9 cellular contexts compared by ENCODE assay signal in genomic region chr12:51388066-51388799, GRCh38. TPM values are rescaled to one million over a fixed set of nuclear protein-coding genes. Genes with fewer than 3 reads are reported as not detected.
DNase-seq lines count a peak whose midpoint lies in the region; ATAC-seq lines count a peak whose summit lies in the region.
"Had no signal": no experiment of that assay in that cellular context is flagged by ENCODE, and none has a peak within 500 bp of the region (broad histone marks: within the 10 kb centered on the region; RNA-seq: fewer than 3 reads in every experiment).

No MANE protein-coding gene starts in this region.

- H2AFZ ChIP-seq in neuronal stem cell (ENCODE audit: low read length): peak overlapping the region; percentile 58

- WGBS in neuronal stem cell (ENCODE audit: extremely low coverage in 2 of 2, insufficient read length in 2 of 2, insufficient replicate concordance in 1 of 2), 2 donors: no CpG with 5 or more reads among the region's 10 CpGs

- no peak overlapping the region for H4K8ac ChIP-seq in neuronal stem cell (ENCODE audit: low read depth, low read length)

- no peak overlapping the region for H3K14ac ChIP-seq in neuronal stem cell (ENCODE audit: low read length)

- H3K4ac ChIP-seq in neuronal stem cell (ENCODE audit: low read length): no peak overlapping the region

- H4K91ac ChIP-seq in neuronal stem cell (ENCODE audit: low read depth, low read length, poor library complexity): no peak overlapping the region

- H2BK5ac ChIP-seq in neuronal stem cell (ENCODE audit: low read length): no peak overlapping the region

- H2AK5ac ChIP-seq in neuronal stem cell (ENCODE audit: low read depth, low read length): no peak overlapping the region

- H2BK12ac ChIP-seq in neuronal stem cell (ENCODE audit: low read length): no peak overlapping the region

- H2BK15ac ChIP-seq in neuronal stem cell (ENCODE audit: low read length): no peak overlapping the region

- peaks cover 7 to 74% (median 39%) of the 10 kb centered on the region in 3 experiments for H3K27me3 ChIP-seq in neuronal stem cell (ENCODE audit: control insufficient read depth in 3 of 3, insufficient read depth in 3 of 3, low read depth in 1 of 3, low read length in 3 of 3)

- no peak overlapping the region for H3K4me3 ChIP-seq in neuronal stem cell (ENCODE audit: low read length in 2 of 2)

- no peaks in the 10 kb centered on the region for H3K36me3 Mint-ChIP-seq in activated naive CD4-positive, alpha-beta T cell treated with anti-CD3 and anti-CD28 coated beads, Interleukin-2, amount 50 U/mL, for 72 hours

- H3K18ac ChIP-seq in neuronal stem cell (ENCODE audit: low read length): no peak overlapping the region

- no peak overlapping the region for H3K4me2 ChIP-seq in neuronal stem cell (ENCODE audit: insufficient read depth, low read length, poor library complexity, severe bottlenecking)

- H3K9me3 ChIP-seq in neuronal stem cell (replicated peaks in 1 of 2; ENCODE audit: control insufficient read depth in 2 of 2, insufficient read depth in 1 of 2, low read depth in 1 of 2, low read length in 2 of 2): peaks cover 0 to 2% of the 10 kb centered on the region in 2 donors

- no peak for ATAC-seq in GM21390 (IDR thresholded peaks at IDR 0.05; ENCODE audit: unreplicated experiment)
- no peak for ATAC-seq in activated naive CD4-positive, alpha-beta T cell treated with anti-CD3 and anti-CD28 coated beads, Interleukin-2, amount 50 U/mL, for 72 hours
- ATAC-seq in HG02610 (IDR thresholded peaks at IDR 0.05; ENCODE audit: unreplicated experiment): no peak

- H2BK120ac ChIP-seq in neuronal stem cell (ENCODE audit: low read depth, low read length): no peak overlapping the region

- H3K4me1 ChIP-seq in neuronal stem cell (ENCODE audit: control insufficient read depth in 2 of 2, insufficient read depth in 1 of 2, low read depth in 1 of 2, low read length in 2 of 2): peaks cover 3 to 11% of the 10 kb centered on the region in 2 donors

- no peak overlapping the region for H3K9ac ChIP-seq in neuronal stem cell (ENCODE audit: low read depth, low read length, poor library complexity)

- H3K79me1 ChIP-seq in neuronal stem cell (ENCODE audit: low read depth, low read length): no peaks in the 10 kb centered on the region

- H3K9me3 Mint-ChIP-seq in activated naive CD4-positive, alpha-beta T cell treated with anti-CD3 and anti-CD28 coated beads, Interleukin-2, amount 50 U/mL, for 72 hours: no peaks in the 10 kb centered on the region

- no peak overlapping the region for H3K23ac ChIP-seq in neuronal stem cell (ENCODE audit: low read depth, low read length, poor library complexity)

- in situ Hi-C loops in G401 (cut with HindIII; ENCODE audit: low sequenced_read_pairs): no loop called here

- DNase-seq in G401 (ENCODE audit: low spot score): peak; percentile 58
- DNase-seq in NOMO-1 treated with dmso at 0.1 percent for 144 hours (lab: John Stamatoyannopoulos, UW; ENCODE audit: unreplicated experiment): peak; percentile 69
- DNase-seq in dermis blood vessel endothelial cell: peak; percentile 54
- no peak for DNase-seq in neuronal stem cell (ENCODE audit: low spot score)
- DNase-seq in activated naive CD4-positive, alpha-beta T cell treated with anti-CD3 and anti-CD28 coated beads, Interleukin-2, amount 50 U/mL, for 72 hours (ENCODE audit: low spot score in 2 of 2): no peak
- DNase-seq in effector CD4-positive, alpha-beta T cell: no peak

- no peak overlapping the region for H3K27ac ChIP-seq in neuronal stem cell (replicated peaks; ENCODE audit: low read length)

- no peak overlapping the region for H3K27ac Mint-ChIP-seq in activated naive CD4-positive, alpha-beta T cell treated with anti-CD3 and anti-CD28 coated beads, Interleukin-2, amount 50 U/mL, for 72 hours

- no peaks in the 10 kb centered on the region for H3K36me3 ChIP-seq in neuronal stem cell (replicated peaks in 1 of 2; ENCODE audit: control insufficient read depth in 2 of 2, insufficient read depth in 2 of 2, low read length in 2 of 2)

RNA-seq across cellular contexts. Expression of gene GALNT6, which starts 3.0 kb away (rescaled TPM):
- 5.8 and 18.1 TPM in 2 replicates for total RNA-seq in G401 (2014; rRNA removed; shearing (Covaris generic))
- 19.9 and 38.8 TPM in 2 replicates for total RNA-seq in dermis blood vessel endothelial cell
- 0.21 TPM for polyA plus RNA-seq in neuronal stem cell (2013, experiment 1 of 2)
- polyA plus RNA-seq in neuronal stem cell (2013, experiment 2 of 2): 0.03 TPM
- total RNA-seq in activated naive CD4-positive, alpha-beta T cell treated with anti-CD3 and anti-CD28 coated beads, Interleukin-2, amount 50 U/mL, for 72 hours: 1 to 10 TPM; 2.5 to 8.8 TPM
- polyA plus RNA-seq: neural cell had no signal

RNA-seq across cellular contexts. Expression of gene SLC4A8, which starts 36.4 kb away (rescaled TPM):
- 1.4 and 2.2 TPM in 2 replicates for total RNA-seq in G401 (2014; rRNA removed; shearing (Covaris generic))
- total RNA-seq in dermis blood vessel endothelial cell: 1.3 and 1.7 TPM in 2 replicates
- 6.1 TPM for polyA plus RNA-seq in neuronal stem cell (2013, experiment 1 of 2)
- polyA plus RNA-seq in neuronal stem cell (2013, experiment 2 of 2): 6.1 TPM
- total RNA-seq in activated naive CD4-positive, alpha-beta T cell treated with anti-CD3 and anti-CD28 coated beads, Interleukin-2, amount 50 U/mL, for 72 hours: 10 to 100 TPM in 1 of 2 donors, 1 to 10 TPM in 1; 2.4 to 14.4 TPM

RNA-seq across cellular contexts. Expression of gene CELA1, which starts 41.8 kb away (rescaled TPM):
- not detected in 2 replicates for total RNA-seq in G401 (2014; rRNA removed; shearing (Covaris generic))
- total RNA-seq in dermis blood vessel endothelial cell: not detected in 2 replicates
- polyA plus RNA-seq in neuronal stem cell (2013, experiment 1 of 2): not detected
- not detected for polyA plus RNA-seq in neuronal stem cell (2013, experiment 2 of 2)
- total RNA-seq in activated naive CD4-positive, alpha-beta T cell treated with anti-CD3 and anti-CD28 coated beads, Interleukin-2, amount 50 U/mL, for 72 hours: not detected
- polyA plus RNA-seq: neural cell had no signal

Comparison
In these comparisons a context has a peak if more than half of its experiments do, and no peak if none do; other contexts are left out.
1. DNase-seq: peak in G401 (single experiment), NOMO-1 treated with dmso at 0.1 percent for 144 hours (single experiment) and dermis blood vessel endothelial cell (single experiment); none in neuronal stem cell (single experiment), activated naive CD4-positive, alpha-beta T cell treated with anti-CD3 and anti-CD28 coated beads, Interleukin-2, amount 50 U/mL, for 72 hours (0 of 2) and effector CD4-positive, alpha-beta T cell (single experiment).